14 cellular contexts compared by ENCODE assay signal in genomic region chr14:104223810-104224515, GRCh38.
DNase-seq lines count a peak whose midpoint lies in the region; ATAC-seq and TF ChIP-seq lines count a peak whose summit lies in the region.
"Had no signal": no experiment of that assay in that cellular context is flagged by ENCODE, and none has a peak within 500 bp of the region (broad histone marks: within the 10 kb centered on the region; RNA-seq: fewer than 3 reads in every experiment).

No MANE protein-coding gene starts in this region.

- peak overlapping the region in 3 of 4 donors; percentile 9 to 53 (median 35) for H3K4me3 ChIP-seq in esophagus squamous epithelium
- peak overlapping the region; percentile 15 for H3K4me3 ChIP-seq in retinal pigment epithelial cell (ENCODE audit: low read length)
- H3K4me3 ChIP-seq: thoracic aorta had no signal

- intact Hi-C loops in esophagus squamous epithelium (cut with DNase I), result no loop called here

- H3K4me1 ChIP-seq in esophagus squamous epithelium, result peaks cover 0 to 20% (median 0%) of the 10 kb centered on the region in 3 donors

- no peak for TF ChIP-seq POLR2A in esophagus squamous epithelium (IDR thresholded peaks at IDR 0.05)

- no peak for ATAC-seq in HG02759 (IDR thresholded peaks at IDR 0.05; ENCODE audit: unreplicated experiment)
- ATAC-seq: activated T-helper 17 cell treated with anti-CD3 and anti-CD28 coated beads, Interleukin-2, amount 50 U/mL, for 72 hours; effector memory CD8-positive, alpha-beta T cell; naive thymus-derived CD8-positive, alpha-beta T cell had no signal

- peaks cover 0 to 16% (median 6%) of the 10 kb centered on the region in 3 donors for H3K9me3 ChIP-seq in esophagus squamous epithelium
- H3K9me3 ChIP-seq: thoracic aorta had no signal

- TF ChIP-seq CTCF in esophagus squamous epithelium (IDR thresholded peaks at IDR 0.05) (no peak), retinal pigment epithelial cell (conservative IDR thresholded peaks at IDR 0.05; ENCODE audit: low read depth, low read length) (no peak)

- H3K27me3 ChIP-seq in esophagus squamous epithelium, result peaks cover 0 to 52% (median 0%) of the 10 kb centered on the region in 4 donors

- no peaks in the 10 kb centered on the region for H3K36me3 ChIP-seq in esophagus squamous epithelium
- H3K36me3 ChIP-seq: thoracic aorta had no signal

- no peak overlapping the region for H3K27ac ChIP-seq in esophagus squamous epithelium
- H3K27ac ChIP-seq: 22Rv1, thoracic aorta had no signal

- DNase-seq in DMS 273 (lab: John Stamatoyannopoulos, UW; ENCODE audit: unreplicated experiment), result peak; percentile 67
- DNase-seq in DMS 273 treated with DMSO at 0.1 percent for 48 hours (lab: John Stamatoyannopoulos, UW), result no peak
- peak; percentile 77 for DNase-seq in NCI-H446 treated with DMSO at 0.1 percent for 48 hours (lab: John Stamatoyannopoulos, UW)
- no peak for DNase-seq in esophagus squamous epithelium (lab: John Stamatoyannopoulos, UW)
- no peak for DNase-seq in retinal pigment epithelial cell (ENCODE audit: low read depth)
- no peak for DNase-seq in NOMO-1 treated with dmso at 0.1 percent for 144 hours (lab: John Stamatoyannopoulos, UW; ENCODE audit: unreplicated experiment)
- no peak for DNase-seq in nucleus accumbens (lab: John Stamatoyannopoulos, UW)
- DNase-seq: effector memory CD8-positive, alpha-beta T cell; NCI-H1930 had no signal

- 32 to 40% methylated on average over 12 to 16 of the region's 21 CpGs for WGBS in esophagus squamous epithelium, 2 donors

Comparison
In these comparisons a context has a peak if more than half of its experiments do, and no peak if none do; other contexts are left out.
1. DNase-seq: peak in DMS 273 (single experiment) and NCI-H446 treated with DMSO at 0.1 percent for 48 hours (single experiment); none in DMS 273 treated with DMSO at 0.1 percent for 48 hours (single experiment), esophagus squamous epithelium (single experiment), retinal pigment epithelial cell (single experiment), NOMO-1 treated with dmso at 0.1 percent for 144 hours (single experiment) and nucleus accumbens (0 of 56).